ENCODE assay signal across 2 cellular contexts in the genomic region with DNA sequence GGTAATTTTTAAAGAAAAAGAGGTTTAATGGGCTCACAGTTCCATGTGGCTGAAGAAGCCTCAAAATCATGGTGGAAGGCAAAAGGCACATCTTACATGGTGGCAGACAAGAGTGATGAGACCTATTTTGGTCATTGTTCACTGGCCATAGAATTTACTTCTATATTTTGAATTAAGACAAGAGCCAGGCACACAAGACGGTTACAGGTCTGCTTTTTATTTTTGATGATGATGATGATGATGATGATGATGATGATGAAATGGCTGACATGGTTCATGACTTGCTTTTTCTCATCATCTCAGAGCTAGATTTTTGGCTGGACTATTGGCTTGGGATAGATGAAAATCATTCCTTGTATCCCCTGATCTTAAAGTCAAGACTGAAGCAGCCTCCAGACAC.
DNase-seq lines count a peak whose midpoint lies in the region; ATAC-seq, FAIRE-seq and TF ChIP-seq lines count a peak whose summit lies in the region.
"Not testable (repeated sequence)": the region's sequence is repeated elsewhere in the genome, so short reads cannot be mapped to it uniquely, and the experiment has no call there.

No MANE protein-coding gene starts in this region.

- CTCF ChIA-PET in HEK293 (lab: Yijun Ruan, JAX); HepG2 (lab: Yijun Ruan, JAX; ENCODE audit: low intra/inter-chr PET ratio, low total read pairs): not testable (repeated sequence)

- BruUV-seq in HepG2 (replicated peaks; lab: Mats Ljungman, UMichigan): not testable (repeated sequence)

- not testable (repeated sequence) for TF ChIP-seq EP300 in HepG2 (IDR thresholded peaks at IDR 0.05; ENCODE audit: low read depth in 2 of 2, low read length in 2 of 2); HepG2 (CRISPR knock-in tag; IDR thresholded peaks at IDR 0.05; ENCODE audit: borderline replicate concordance)

- not testable (repeated sequence) for TF ChIP-seq POLR2A in HepG2 (IDR thresholded peaks at IDR 0.05; ENCODE audit: insufficient read depth in 1 of 2, low read depth in 2 of 2, low read length in 2 of 2)

- not testable (repeated sequence) for H2AFZ ChIP-seq in HepG2 (ENCODE audit: low read length)

- H3K4me3 ChIP-seq in HEK293 (ENCODE audit: low read depth, low read length); HepG2 (replicated peaks in 1 of 3; ENCODE audit: insufficient read depth in 1 of 3, low read depth in 2 of 3, low read length in 3 of 3): not testable (repeated sequence)

- not testable (repeated sequence) for FAIRE-seq in HepG2 (lab: Jason Lieb, UNC)

- H3K9ac ChIP-seq in HepG2 (ENCODE audit: insufficient read depth, low read depth, low read length): not testable (repeated sequence)

- not testable (repeated sequence) for ATAC-seq in HepG2

- not testable (repeated sequence) for TF ChIP-seq CTCF in HEK293 (tag by site-specific recombination; IDR thresholded peaks at IDR 0.05); HepG2 (CRISPR knock-in tag; IDR thresholded peaks at IDR 0.05)

- H4K20me1 ChIP-seq in HepG2 (ENCODE audit: insufficient read depth, low read length): not testable (repeated sequence)

- TF ChIP-seq RAD21 in HepG2 (CRISPR knock-in tag; IDR thresholded peaks at IDR 0.05): not testable (repeated sequence)

- 0% methylated on average over 1 of the region's 1 CpG for WGBS in HepG2 (ENCODE audit: low lambda C conversion rate)

- not testable (repeated sequence) for H3K4me1 ChIP-seq in HEK293 (ENCODE audit: control insufficient read depth, insufficient read depth, low read length); HepG2 (ENCODE audit: insufficient read depth, low read length)

- H3K4me2 ChIP-seq in HepG2 (ENCODE audit: low read depth, low read length): not testable (repeated sequence)

- H3K27ac ChIP-seq in HEK293 (ENCODE audit: extremely low read depth, low read depth, low read length); HepG2 (ENCODE audit: extremely low read length, insufficient read depth, low read length): not testable (repeated sequence)

- intact Hi-C loops in HepG2 (cut with micrococcal nuclease; ENCODE audit: unreplicated experiment): not testable (repeated sequence)

- H3K36me3 ChIP-seq in HEK293 (ENCODE audit: control insufficient read depth in 2 of 2, insufficient read depth in 1 of 2, low read length in 2 of 2); HepG2 (replicated peaks in 1 of 2; ENCODE audit: control insufficient read depth in 1 of 2, insufficient read depth in 2 of 2, low read length in 2 of 2): not testable (repeated sequence)

- not testable (repeated sequence) for H3K27me3 ChIP-seq in HepG2 (ENCODE audit: control insufficient read depth in 1 of 2, insufficient read depth in 2 of 2, low read length in 2 of 2)

- in situ Hi-C loops in HepG2 (cut with HindIII; ENCODE audit: extremely low pct_ligation_motif_present, low pct_unique_long_range_greater_than_20kb): not testable (repeated sequence)

- POLR2A ChIA-PET in HEK293 (lab: Yijun Ruan, JAX); HepG2 (lab: Yijun Ruan, JAX): not testable (repeated sequence)

- H3K9me3 ChIP-seq in HEK293 (ENCODE audit: control insufficient read depth, insufficient read depth, low read depth, low read length); HepG2 (ENCODE audit: low read length): not testable (repeated sequence)

- H3K79me2 ChIP-seq in HepG2 (ENCODE audit: insufficient read depth, low read length): not testable (repeated sequence)

- DNase-seq in HepG2 (ENCODE audit: low spot score): not testable (repeated sequence)

TF ChIP-seq in HEK293, 187 proteins besides CTCF, POLR2A, EP300 and RAD21:
- TF ChIP-seq, protein P1, sequence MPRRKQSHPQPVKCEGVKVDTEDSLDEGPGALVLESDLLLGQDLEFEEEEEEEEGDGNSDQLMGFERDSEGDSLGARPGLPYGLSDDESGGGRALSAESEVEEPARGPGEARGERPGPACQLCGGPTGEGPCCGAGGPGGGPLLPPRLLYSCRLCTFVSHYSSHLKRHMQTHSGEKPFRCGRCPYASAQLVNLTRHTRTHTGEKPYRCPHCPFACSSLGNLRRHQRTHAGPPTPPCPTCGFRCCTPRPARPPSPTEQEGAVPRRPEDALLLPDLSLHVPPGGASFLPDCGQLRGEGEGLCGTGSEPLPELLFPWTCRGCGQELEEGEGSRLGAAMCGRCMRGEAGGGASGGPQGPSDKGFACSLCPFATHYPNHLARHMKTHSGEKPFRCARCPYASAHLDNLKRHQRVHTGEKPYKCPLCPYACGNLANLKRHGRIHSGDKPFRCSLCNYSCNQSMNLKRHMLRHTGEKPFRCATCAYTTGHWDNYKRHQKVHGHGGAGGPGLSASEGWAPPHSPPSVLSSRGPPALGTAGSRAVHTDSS (tag by site-specific recombination; IDR thresholded peaks at IDR 0.05): peak; percentile 51; the same call in 1 of the 2 replicates

TF ChIP-seq in HepG2, 621 proteins besides CTCF, POLR2A, EP300 and RAD21:
- TF ChIP-seq CREB1 (IDR thresholded peaks at IDR 0.05): peak; percentile 64
- not testable (repeated sequence) for TF ChIP-seq CREB1 (CRISPR knock-in tag; IDR thresholded peaks at IDR 0.05)
